Comparison of ENCODE assay signal across 8 cellular contexts in genomic region chr20:23358563-23358906, GRCh38. TPM values are rescaled to one million over a fixed set of nuclear protein-coding genes. Genes with fewer than 3 reads are reported as not detected.
DNase-seq lines count a peak whose midpoint lies in the region; ATAC-seq and TF ChIP-seq lines count a peak whose summit lies in the region.

No MANE protein-coding gene starts in this region.

- ATAC-seq in HG03097 (IDR thresholded peaks at IDR 0.05; ENCODE audit: low FRiP score, unreplicated experiment): no peak

- H3K9me3 Mint-ChIP-seq in dendritic cell treated with granulocyte-macrophage colony-stimulating factor and Interleukin-4, amounts not matched to agents 40 ng/mL and 50 ng/mL, for 4 days: no peaks in the 10 kb centered on the region
- H3K9me3 Mint-ChIP-seq in nephron progenitor cell: no peaks in the 10 kb centered on the region

- peaks cover 39% of the 10 kb centered on the region for H3K36me3 Mint-ChIP-seq in dendritic cell treated with granulocyte-macrophage colony-stimulating factor and Interleukin-4, amounts not matched to agents 40 ng/mL and 50 ng/mL, for 4 days (ENCODE audit: low read depth)
- H3K36me3 Mint-ChIP-seq in nephron progenitor cell (ENCODE audit: low read depth): peaks cover 5% of the 10 kb centered on the region

- DNase-seq in NB4 (ENCODE audit: low read depth): no peak
- no peak for DNase-seq in nephron progenitor cell
- no peak for DNase-seq in NCI-H187 treated with DMSO at 0.1 percent for 48 hours (lab: John Stamatoyannopoulos, UW)
- no peak for DNase-seq in cerebellar cortex (ENCODE audit: low spot score)
- no peak for DNase-seq in H4 (ENCODE audit: low spot score)

- peak overlapping the region in 7 of 11 experiments; percentile 29 to 85 (median 83); a peak in 9 of 22 replicates for H3K9ac ChIP-seq in BLaER1 treated with 17β-estradiol and CSF1 and Interleukin-3, amounts not matched to agents 10 nM and 100 nM

- peaks cover 7 to 51% (median 42%) of the 10 kb centered on the region in 11 experiments; a peak in 19 of 22 replicates for H4K20me1 ChIP-seq in BLaER1 treated with 17β-estradiol and CSF1 and Interleukin-3, amounts not matched to agents 10 nM and 100 nM

- H3K36me3 ChIP-seq in BLaER1 treated with 17β-estradiol and CSF1 and Interleukin-3, amounts not matched to agents 10 nM and 100 nM: peaks cover 16 to 30% (median 29%) of the 10 kb centered on the region in 11 experiments

- no peak for TF ChIP-seq POLR2A in NB4 (IDR thresholded peaks at IDR 0.05; ENCODE audit: extremely low read depth, insufficient read length)

- intact Hi-C loops in dendritic cell treated with granulocyte-macrophage colony-stimulating factor and Interleukin-4, amounts not matched to agents 40 ng/mL and 50 ng/mL, for 4 days (cut with micrococcal nuclease): loop anchor here (1.0 kb wide), 1 partner anchor 8 kb away; the partner anchor contains the start of gene NXT1

- H3K27ac ChIP-seq in BLaER1 treated with 17β-estradiol and CSF1 and Interleukin-3, amounts not matched to agents 10 nM and 100 nM: peak overlapping the region in 3 of 11 experiments; percentile 30 to 83 (median 82); a peak in 4 of 22 replicates

- no peaks in the 10 kb centered on the region for H3K9me3 ChIP-seq in BLaER1 treated with 17β-estradiol and CSF1 and Interleukin-3, amounts not matched to agents 10 nM and 100 nM (replicated peaks in 1 of 11)

- no peaks in the 10 kb centered on the region for H3K27me3 Mint-ChIP-seq in dendritic cell treated with granulocyte-macrophage colony-stimulating factor and Interleukin-4, amounts not matched to agents 40 ng/mL and 50 ng/mL, for 4 days
- no peaks in the 10 kb centered on the region for H3K27me3 Mint-ChIP-seq in nephron progenitor cell (ENCODE audit: low read depth, poor library complexity)

- H3K4me1 ChIP-seq in BLaER1 treated with 17β-estradiol and CSF1 and Interleukin-3, amounts not matched to agents 10 nM and 100 nM: peaks cover 48 to 76% (median 68%) of the 10 kb centered on the region in 10 experiments

- H3K4me3 ChIP-seq in BLaER1 treated with 17β-estradiol and CSF1 and Interleukin-3, amounts not matched to agents 10 nM and 100 nM: peak overlapping the region; percentile 67 to 81 (median 72)
- H3K4me3 ChIP-seq in NB4 (ENCODE audit: low read depth, low read length): peak overlapping the region; percentile 53

- no peaks in the 10 kb centered on the region for H3K27me3 ChIP-seq in BLaER1 treated with 17β-estradiol and CSF1 and Interleukin-3, amounts not matched to agents 10 nM and 100 nM

- H3K4me1 Mint-ChIP-seq in dendritic cell treated with granulocyte-macrophage colony-stimulating factor and Interleukin-4, amounts not matched to agents 40 ng/mL and 50 ng/mL, for 4 days (ENCODE audit: low read depth): peaks cover 26% of the 10 kb centered on the region
- peaks cover 48% of the 10 kb centered on the region for H3K4me1 Mint-ChIP-seq in nephron progenitor cell

- peak overlapping the region; percentile 72 to 97 (median 89) for H3K4me2 ChIP-seq in BLaER1 treated with 17β-estradiol and CSF1 and Interleukin-3, amounts not matched to agents 10 nM and 100 nM

- peak overlapping the region; percentile 86 for H3K4me3 Mint-ChIP-seq in dendritic cell treated with granulocyte-macrophage colony-stimulating factor and Interleukin-4, amounts not matched to agents 40 ng/mL and 50 ng/mL, for 4 days
- peak overlapping the region; percentile 74 for H3K4me3 Mint-ChIP-seq in nephron progenitor cell

- no peak for TF ChIP-seq CTCF in NB4 (IDR thresholded peaks at IDR 0.05; ENCODE audit: low read depth, low read length)
- no peak for TF ChIP-seq CTCF in nephron progenitor cell (IDR thresholded peaks at IDR 0.05)

- H3K27ac Mint-ChIP-seq in dendritic cell treated with granulocyte-macrophage colony-stimulating factor and Interleukin-4, amounts not matched to agents 40 ng/mL and 50 ng/mL, for 4 days: peak overlapping the region; percentile 97
- no peak overlapping the region for H3K27ac Mint-ChIP-seq in nephron progenitor cell

RNA-seq across cellular contexts. Expression of gene GZF1, which starts 3.4 kb away (rescaled TPM):
- total RNA-seq in H4 (2014; rRNA removed; shearing (Covaris generic)): 13.4 and 14.2 TPM in 2 replicates

RNA-seq across cellular contexts. Expression of gene NXT1, which starts 7.9 kb away (rescaled TPM):
- 62.8 and 66.8 TPM in 2 replicates for total RNA-seq in H4 (2014; rRNA removed; shearing (Covaris generic))
